ENCODE assay signal across 1 cellular context in genomic region chr6:158222066-158222465, GRCh38.
TF ChIP-seq lines count a peak whose summit lies in the region.

No MANE protein-coding gene starts in this region.

TF ChIP-seq in H1, 55 proteins besides CTCF, POLR2A, EP300 and RAD21:
- no peak for TF ChIP-seq POLR2AphosphoS5 (IDR thresholded peaks at IDR 0.05; ENCODE audit: low read depth, low read length)
- no peak for TF ChIP-seq USF2 (IDR thresholded peaks at IDR 0.05; ENCODE audit: low read length)
- no peak for TF ChIP-seq CBX8 (IDR thresholded peaks at IDR 0.05; ENCODE audit: borderline replicate concordance, low read depth, low read length)
- TF ChIP-seq TBP (IDR thresholded peaks at IDR 0.05; ENCODE audit: low read depth, low read length) = no peak
- TF ChIP-seq RNF2 (IDR thresholded peaks at IDR 0.05; ENCODE audit: borderline replicate concordance, low read depth, low read length, missing control alignments, poor library complexity, severe bottlenecking) = no peak
- TF ChIP-seq TAF7 (optimal IDR thresholded peaks at IDR 0.05; ENCODE audit: borderline replicate concordance, low read depth, low read length) = no peak
- no peak for TF ChIP-seq TEAD4 (IDR thresholded peaks at IDR 0.05; ENCODE audit: low read depth, low read length)
- no peak for TF ChIP-seq SP1 (IDR thresholded peaks at IDR 0.05; ENCODE audit: low read depth, low read length)
- TF ChIP-seq GTF2F1 (IDR thresholded peaks at IDR 0.05; ENCODE audit: borderline replicate concordance, low read depth, low read length) = no peak
- TF ChIP-seq NANOG (IDR thresholded peaks at IDR 0.05; ENCODE audit: insufficient read depth, low read depth, low read length, poor library complexity, severe bottlenecking) = no peak
